Comparison of ENCODE assay signal across 11 cellular contexts in genomic region chr5:172403191-172403794, GRCh38. TPM values are rescaled to one million over a fixed set of nuclear protein-coding genes. Genes with fewer than 3 reads are reported as not detected.
DNase-seq lines count a peak whose midpoint lies in the region; ATAC-seq and TF ChIP-seq lines count a peak whose summit lies in the region.
"Had no signal": no experiment of that assay in that cellular context is flagged by ENCODE, and none has a peak within 500 bp of the region (broad histone marks: within the 10 kb centered on the region; RNA-seq: fewer than 3 reads in every experiment).

No MANE protein-coding gene starts in this region.

- no peaks in the 10 kb centered on the region for H3K4me1 Mint-ChIP-seq in activated naive CD4-positive, alpha-beta T cell treated with anti-CD3 and anti-CD28 coated beads for 36 hours (ENCODE audit: low read depth)
- H3K4me1 Mint-ChIP-seq: IgD-negative memory B cell had no signal

- TF ChIP-seq CTCF in hepatocyte (IDR thresholded peaks at IDR 0.05; ENCODE audit: poor library complexity), result no peak

- no peaks in the 10 kb centered on the region for H3K9me3 Mint-ChIP-seq in activated naive CD4-positive, alpha-beta T cell treated with anti-CD3 and anti-CD28 coated beads, Interleukin-2, amount 50 U/mL, for 72 hours
- no peaks in the 10 kb centered on the region for H3K9me3 Mint-ChIP-seq in activated naive CD4-positive, alpha-beta T cell treated with anti-CD3 and anti-CD28 coated beads for 36 hours

- H3K9me2 ChIP-seq in hepatocyte (replicated peaks; ENCODE audit: insufficient read depth), result no peaks in the 10 kb centered on the region

- ATAC-seq in activated naive CD4-positive, alpha-beta T cell treated with anti-CD3 and anti-CD28 coated beads, Interleukin-2, amount 50 U/mL, for 72 hours, result no peak
- no peak for ATAC-seq in HG03139 (IDR thresholded peaks at IDR 0.05; ENCODE audit: unreplicated experiment)

- H3K27ac Mint-ChIP-seq in activated naive CD4-positive, alpha-beta T cell treated with anti-CD3 and anti-CD28 coated beads, Interleukin-2, amount 50 U/mL, for 72 hours, result no peak overlapping the region
- H3K27ac Mint-ChIP-seq in activated naive CD4-positive, alpha-beta T cell treated with anti-CD3 and anti-CD28 coated beads for 36 hours, result no peak overlapping the region
- H3K27ac Mint-ChIP-seq: IgD-negative memory B cell had no signal

- peaks cover 41% of the 10 kb centered on the region for H3K4me1 ChIP-seq in ACC112 (ENCODE audit: control insufficient read depth, insufficient read depth, low read length, unreplicated experiment)
- peaks cover 13% of the 10 kb centered on the region for H3K4me1 ChIP-seq in hepatocyte (ENCODE audit: insufficient read depth)

- H2AFZ ChIP-seq in ACC112 (ENCODE audit: low read length, unreplicated experiment) (no peak overlapping the region), hepatocyte (no peak overlapping the region)

- 58% methylated on average over 11 of the region's 11 CpGs for WGBS in hepatocyte (ENCODE audit: low lambda C conversion rate, missing lambda C conversion rate)

- H3K79me2 ChIP-seq in ACC112 (ENCODE audit: control insufficient read depth, insufficient read depth, low read length, unreplicated experiment), result peaks cover 16% of the 10 kb centered on the region
- peaks cover 3% of the 10 kb centered on the region for H3K79me2 ChIP-seq in hepatocyte

- H3K27me3 Mint-ChIP-seq in activated naive CD4-positive, alpha-beta T cell treated with anti-CD3 and anti-CD28 coated beads for 36 hours (ENCODE audit: low read depth), result peaks cover 4% of the 10 kb centered on the region

- DNase-seq in caudate nucleus (lab: John Stamatoyannopoulos, UW) (peak in 59 of 61 donors; percentile 27 to 87 (median 71)), hepatocyte (ENCODE audit: low spot score) (peak; percentile 84), pons (ENCODE audit: low spot score) (peak; percentile 95)
- DNase-seq in activated naive CD4-positive, alpha-beta T cell treated with anti-CD3 and anti-CD28 coated beads, Interleukin-2, amount 50 U/mL, for 72 hours (ENCODE audit: low spot score in 2 of 2), result no peak
- DNase-seq in activated naive CD4-positive, alpha-beta T cell treated with anti-CD3 and anti-CD28 coated beads for 36 hours, result no peak
- no peak for DNase-seq in activated CD8-positive, alpha-beta memory T cell treated with anti-CD3 and anti-CD28 coated beads, Interleukin-2, amount 50 U/mL, for 4 hours
- DNase-seq: HCEC 1CT, OCI-M1 had no signal

- no peaks in the 10 kb centered on the region for H4K20me1 ChIP-seq in hepatocyte (ENCODE audit: insufficient read depth, poor library complexity, severe bottlenecking)

- no peaks in the 10 kb centered on the region for H3K27me3 ChIP-seq in ACC112 (ENCODE audit: insufficient read depth, low read length)
- H3K27me3 ChIP-seq in hepatocyte, result no peaks in the 10 kb centered on the region

- no peaks in the 10 kb centered on the region for H3K36me3 Mint-ChIP-seq in activated naive CD4-positive, alpha-beta T cell treated with anti-CD3 and anti-CD28 coated beads, Interleukin-2, amount 50 U/mL, for 72 hours
- H3K36me3 Mint-ChIP-seq in activated naive CD4-positive, alpha-beta T cell treated with anti-CD3 and anti-CD28 coated beads for 36 hours (ENCODE audit: low read depth), result no peaks in the 10 kb centered on the region

- CTCF ChIA-PET in activated naive CD4-positive, alpha-beta T cell treated with anti-CD3 and anti-CD28 coated beads for 36 hours (lab: Charles Lee), result no interaction called here

- H3K9me3 ChIP-seq in hepatocyte (ENCODE audit: low read depth), result no peaks in the 10 kb centered on the region

- H3K36me3 ChIP-seq in ACC112 (ENCODE audit: insufficient read depth, low read length), result peaks cover 32% of the 10 kb centered on the region
- H3K36me3 ChIP-seq in hepatocyte (replicated peaks; ENCODE audit: insufficient read depth, low read depth), result no peaks in the 10 kb centered on the region

- intact Hi-C loops in activated naive CD4-positive, alpha-beta T cell treated with anti-CD3 and anti-CD28 coated beads for 36 hours (cut with micrococcal nuclease), result no loop called here

- H3K4me2 ChIP-seq in hepatocyte, result peak overlapping the region; percentile 47

- no peak overlapping the region for H3K4me3 ChIP-seq in ACC112 (ENCODE audit: low read depth, low read length)
- H3K4me3 ChIP-seq in hepatocyte, result no peak overlapping the region

- H3K27ac ChIP-seq in ACC112 (ENCODE audit: low read depth, low read length), result peak overlapping the region; percentile 70
- peak overlapping the region; percentile 92 for H3K27ac ChIP-seq in caudate nucleus (ENCODE audit: low read depth, low read length)
- H3K27ac ChIP-seq in hepatocyte, result peak overlapping the region; percentile 98

- H3K4me3 Mint-ChIP-seq in activated naive CD4-positive, alpha-beta T cell treated with anti-CD3 and anti-CD28 coated beads for 36 hours, result no peak overlapping the region
- H3K4me3 Mint-ChIP-seq: IgD-negative memory B cell had no signal

RNA-seq across cellular contexts. Expression of gene SH3PXD2B, which starts 51.0 kb away (rescaled TPM):
- total RNA-seq in hepatocyte, result 23.0 and 28.5 TPM in 2 replicates
- 27.8 and 33.5 TPM in 2 replicates for polyA plus RNA-seq in hepatocyte
- total RNA-seq in activated naive CD4-positive, alpha-beta T cell treated with anti-CD3 and anti-CD28 coated beads, Interleukin-2, amount 50 U/mL, for 72 hours, result under 1 TPM; 0.09 to 0.64 TPM
- total RNA-seq in activated naive CD4-positive, alpha-beta T cell treated with anti-CD3 and anti-CD28 coated beads for 36 hours, result 1 to 10 TPM; 1.1 to 1.3 TPM
- polyA plus RNA-seq: IgD-negative memory B cell had no signal

Comparison
In these comparisons a context has a peak if more than half of its experiments do, and no peak if none do; other contexts are left out.
1. DNase-seq: peak in caudate nucleus (59 of 61), hepatocyte (single experiment) and pons (single experiment); none in activated naive CD4-positive, alpha-beta T cell treated with anti-CD3 and anti-CD28 coated beads, Interleukin-2, amount 50 U/mL, for 72 hours (0 of 2), activated naive CD4-positive, alpha-beta T cell treated with anti-CD3 and anti-CD28 coated beads for 36 hours (single experiment) and activated CD8-positive, alpha-beta memory T cell treated with anti-CD3 and anti-CD28 coated beads, Interleukin-2, amount 50 U/mL, for 4 hours (single experiment).
2. RNA of gene SH3PXD2B, which starts 51.0 kb away (total RNA-seq): 23.0 to 28.5 TPM in hepatocyte; 1.1 to 1.3 TPM in activated naive CD4-positive, alpha-beta T cell treated with anti-CD3 and anti-CD28 coated beads for 36 hours and 0.09 to 0.64 TPM in activated naive CD4-positive, alpha-beta T cell treated with anti-CD3 and anti-CD28 coated beads, Interleukin-2, amount 50 U/mL, for 72 hours; every median in the first group is over 10 times any median in the second.
3. Peak in every context shown above with its lines, with median percentiles within 50 percentile points of each other: H3K27ac ChIP-seq.